ENCODE assay signal across 9 cellular contexts in genomic region chr2:112706947-112707346, GRCh38. TPM values are rescaled to one million over a fixed set of nuclear protein-coding genes. Genes with fewer than 3 reads are reported as not detected.
DNase-seq lines count a peak whose midpoint lies in the region; ATAC-seq, FAIRE-seq and TF ChIP-seq lines count a peak whose summit lies in the region.
"Not testable (repeated sequence)": the region's sequence is repeated elsewhere in the genome, so short reads cannot be mapped to it uniquely, and the experiment has no call there.
"Had no signal": no experiment of that assay in that cellular context is flagged by ENCODE, and none has a peak within 500 bp of the region (broad histone marks: within the 10 kb centered on the region; RNA-seq: fewer than 3 reads in every experiment).

No MANE protein-coding gene starts in this region.

- not testable (repeated sequence) for H3K4me3 ChIP-seq in OCI-LY3 (ENCODE audit: low read length); K562

- H3K27me3 Mint-ChIP-seq in HFFc6 (ENCODE audit: insufficient read depth); activated CD4-positive, alpha-beta T cell treated with anti-CD3 and anti-CD28 coated beads, Interleukin-2, amount 10 ng/mL, durations not matched to agents 24 days and 14 days; natural killer cell (ENCODE audit: low read depth in 2 of 2): not testable (repeated sequence)

- H3K9ac ChIP-seq in OCI-LY3 (ENCODE audit: low read length) (peak overlapping the region; percentile 83; the same call in 1 of the 2 replicates), K562 (ENCODE audit: insufficient read depth in 1 of 2, low read depth in 2 of 2, low read length in 2 of 2) (peak overlapping the region in 1 of 2 experiments; percentile 37; a peak in 1 of 4 replicates)

- peak overlapping the region; percentile 77 for H3K4me2 ChIP-seq in OCI-LY3 (ENCODE audit: low read length)
- peak overlapping the region; percentile 61 for H3K4me2 ChIP-seq in K562 (ENCODE audit: insufficient read depth, low read length)

- not testable (repeated sequence) for TF ChIP-seq RAD21 in K562 (CRISPR knock-in tag; conservative IDR thresholded peaks at IDR 0.05 in 1 of 2, IDR thresholded peaks at IDR 0.05 in 1 of 2)

- POLR2A ChIA-PET in K562 (lab: Yijun Ruan, JAX): interaction anchor here (0.6 to 2.9 kb wide), 10 partner anchors 12 to 223 kb away, joined by 3 to 19 read pairs (median 6); no protein-coding TSS in a partner anchor

- not testable (repeated sequence) for H3K36me3 Mint-ChIP-seq in HFFc6 (ENCODE audit: low read depth); activated CD4-positive, alpha-beta T cell treated with anti-CD3 and anti-CD28 coated beads, Interleukin-2, amount 10 ng/mL, durations not matched to agents 24 days and 14 days (ENCODE audit: low read depth); natural killer cell

- intact Hi-C loops in activated CD4-positive, alpha-beta T cell treated with anti-CD3 and anti-CD28 coated beads, Interleukin-2, amount 10 ng/mL, durations not matched to agents 24 days and 14 days (cut with micrococcal nuclease): loop anchor here (1.0 to 2.0 kb wide), 2 partner anchors 15 to 76 kb away; no protein-coding TSS in a partner anchor
- intact Hi-C loops in K562 (cut with micrococcal nuclease): loop anchor here (5.0 kb wide), 1 partner anchor 60 kb away; the partner anchor contains the start of gene SLC20A1
- intact Hi-C loops in natural killer cell (cut with micrococcal nuclease): not testable (repeated sequence)

- not testable (repeated sequence) for TF ChIP-seq EP300 in K562 (IDR thresholded peaks at IDR 0.05; ENCODE audit: low read length)

- TF ChIP-seq POLR2A in K562 (conservative IDR thresholded peaks at IDR 0.05): not testable (repeated sequence)

- H4K20me1 ChIP-seq in OCI-LY3 (ENCODE audit: insufficient read depth, low read length); K562 (replicated peaks; ENCODE audit: control insufficient read depth, insufficient read depth, low read length): not testable (repeated sequence)

- DNase-seq in HFFc6; activated CD4-positive, alpha-beta T cell treated with anti-CD3 and anti-CD28 coated beads, Interleukin-2, amount 10 ng/mL, durations not matched to agents 24 days and 14 days; K562 (ENCODE audit: extremely low read depth in 1 of 4, low spot score in 3 of 4); natural killer cell: not testable (repeated sequence)
- peak; percentile 29 for DNase-seq in activated CD8-positive, alpha-beta memory T cell treated with anti-CD3 and anti-CD28 coated beads, Interleukin-2, amount 50 U/mL, for 48 hours
- peak; percentile 10 for DNase-seq in stimulated activated CD8-positive, alpha-beta memory T cell treated with anti-CD3 and anti-CD28 coated beads, Interleukin-4, amount 100 ng/mL, for 48 hours

- FAIRE-seq in K562 (lab: Jason Lieb, UNC): not testable (repeated sequence)

- H3K27ac ChIP-seq in OCI-LY3 (ENCODE audit: low read length): peak overlapping the region; percentile 97
- H3K27ac ChIP-seq in K562 (ENCODE audit: extremely low read depth, low read depth, low read length): peak overlapping the region; percentile 73

- not testable (repeated sequence) for H3K4me3 Mint-ChIP-seq in HFFc6
- H3K4me3 Mint-ChIP-seq in activated CD4-positive, alpha-beta T cell treated with anti-CD3 and anti-CD28 coated beads, Interleukin-2, amount 10 ng/mL, durations not matched to agents 24 days and 14 days: peak overlapping the region; percentile 18
- peak overlapping the region; percentile 42 for H3K4me3 Mint-ChIP-seq in natural killer cell

- H3K9me1 ChIP-seq in K562 (ENCODE audit: control insufficient read depth, insufficient read depth, low read length): not testable (repeated sequence)

- peak overlapping the region; percentile 79 for H3K27ac Mint-ChIP-seq in HFFc6
- H3K27ac Mint-ChIP-seq in activated CD4-positive, alpha-beta T cell treated with anti-CD3 and anti-CD28 coated beads, Interleukin-2, amount 10 ng/mL, durations not matched to agents 24 days and 14 days; natural killer cell: not testable (repeated sequence)

- CTCF ChIA-PET in K562 (lab: Yijun Ruan, JAX; ENCODE audit: low intra/inter-chr PET ratio): not testable (repeated sequence)

- TF ChIP-seq CTCF in HFFc6 (IDR thresholded peaks at IDR 0.05); OCI-LY3 (IDR thresholded peaks at IDR 0.05; ENCODE audit: low read depth, low read length); K562 (IDR thresholded peaks at IDR 0.05 in 2 of 3, conservative IDR thresholded peaks at IDR 0.05 in 1 of 3; ENCODE audit: insufficient read depth in 2 of 3, low read depth in 1 of 3, low read length in 3 of 3); natural killer cell (IDR thresholded peaks at IDR 0.05): not testable (repeated sequence)

- peaks cover 65% of the 10 kb centered on the region for H3K4me1 ChIP-seq in OCI-LY3 (ENCODE audit: low read length)
- peaks cover 32 to 54% of the 10 kb centered on the region in 2 experiments for H3K4me1 ChIP-seq in K562 (replicated peaks in 1 of 2; ENCODE audit: control insufficient read depth in 2 of 2, insufficient read depth in 2 of 2, low read length in 2 of 2)

- not testable (repeated sequence) for H2AFZ ChIP-seq in OCI-LY3 (ENCODE audit: low read depth, low read length)
- H2AFZ ChIP-seq in K562 (ENCODE audit: low read depth, low read length): peak overlapping the region; percentile 92

- ATAC-seq in K562: 0 out of 3 replicates have a peak, but pooled peaks have one; percentile 8
- ATAC-seq in natural killer cell: not testable (repeated sequence)

- H3K36me3 ChIP-seq in OCI-LY3 (replicated peaks; ENCODE audit: low read depth, low read length); K562 (ENCODE audit: control insufficient read depth, insufficient read depth, low read length): not testable (repeated sequence)

- in situ Hi-C loops in K562 (cut with MboI): not testable (repeated sequence)

- not testable (repeated sequence) for H3K79me2 ChIP-seq in OCI-LY3 (ENCODE audit: low read length); K562 (ENCODE audit: control insufficient read depth, insufficient read depth, low read length)

- 35% methylated on average over 9 of the region's 9 CpGs for WGBS in K562 (ENCODE audit: insufficient coverage, low coverage, missing lambda C conversion rate)

- not testable (repeated sequence) for BruUV-seq in K562 (replicated peaks; lab: Mats Ljungman, UMichigan)

- H3K4me1 Mint-ChIP-seq in HFFc6 (ENCODE audit: low read depth): peaks cover 36% of the 10 kb centered on the region
- H3K4me1 Mint-ChIP-seq in activated CD4-positive, alpha-beta T cell treated with anti-CD3 and anti-CD28 coated beads, Interleukin-2, amount 10 ng/mL, durations not matched to agents 24 days and 14 days: peaks cover 45% of the 10 kb centered on the region
- H3K4me1 Mint-ChIP-seq in natural killer cell: peaks cover 41 to 61% of the 10 kb centered on the region in 2 donors

- H3K27me3 ChIP-seq in OCI-LY3 (ENCODE audit: low read depth, low read length); K562 (ENCODE audit: control insufficient read depth in 2 of 2, insufficient read depth in 2 of 2, low read length in 2 of 2): not testable (repeated sequence)

- H3K9me3 ChIP-seq in OCI-LY3 (ENCODE audit: insufficient read depth, low read length); K562 (replicated peaks; ENCODE audit: control insufficient read depth, insufficient read depth, low read depth, low read length): not testable (repeated sequence)

- H3K9me3 Mint-ChIP-seq in HFFc6; activated CD4-positive, alpha-beta T cell treated with anti-CD3 and anti-CD28 coated beads, Interleukin-2, amount 10 ng/mL, durations not matched to agents 24 days and 14 days; natural killer cell: not testable (repeated sequence)

RNA-seq across cellular contexts. Expression of gene NT5DC4, which starts 13.9 kb away (rescaled TPM):
- total RNA-seq in HFFc6 (2021; fragmentation: NEBNext Ultra II Directional; extraction: Animal tissue kit (Norgen Biotek cat#: 25700)): not detected
- 0.24 TPM in 1 of 2 replicates, not detected in the other for total RNA-seq in activated CD4-positive, alpha-beta T cell treated with anti-CD3 and anti-CD28 coated beads, Interleukin-2, amount 10 ng/mL, durations not matched to agents 24 days and 14 days
- 26.6 and 60.2 TPM in 2 replicates for total RNA-seq in K562 (2011; cell fraction: chromatin; rRNA removed; ENCODE audit: low replicate concordance)
- 32.0 and 34.7 TPM in 2 replicates for total RNA-seq in K562 (2011; cell fraction: nucleolus; rRNA removed)
- 22.7 and 29.8 TPM in 2 replicates for total RNA-seq in K562 (2011; cell fraction: nucleoplasm; rRNA removed)
- 0.94 and 1.0 TPM in 2 replicates for total RNA-seq in K562 (2014; rRNA removed)
- total RNA-seq in K562 (2014; rRNA removed; fragmentation: Illumina TruSeq; extraction: Trizol): 0.44 and 2.3 TPM in 2 replicates
- 0.45 and 0.65 TPM in 2 replicates for total RNA-seq in K562 (2015; rRNA removed; fragmentation: Illumina TruSeq; extraction: Trizol)
- 4.7 and 6.8 TPM in 2 replicates for total RNA-seq in K562 (2021)
- polyA plus RNA-seq in K562 (2011; rRNA removed): 3.4 and 6.9 TPM in 2 replicates
- polyA plus RNA-seq in K562 (2011; cell fraction: cytosol; rRNA removed): 0.65 and 1.6 TPM in 2 replicates
- 39.8 and 97.5 TPM in 2 replicates for polyA plus RNA-seq in K562 (2011; cell fraction: nucleus; rRNA removed)
- 1.3 and 9.4 TPM in 2 replicates for polyA plus RNA-seq in K562 (2012)
- 0.56 and 1.8 TPM in 2 replicates for polyA plus RNA-seq in K562 (2014; fragmentation: Illumina TruSeq; extraction: Trizol)
- polyA plus RNA-seq in K562 (2014; fragmentation: Nextera tagmentation; extraction: Ambion mirVana): 1 to 10 TPM; 2.5 to 2.8 TPM
- polyA plus RNA-seq in K562 (2014; rRNA removed): 1.6 and 5.0 TPM in 2 replicates
- polyA minus RNA-seq in K562 (2011; rRNA and poly(A)+ RNA removed): 0.36 and 2.7 TPM in 2 replicates
- polyA minus RNA-seq in K562 (2011; cell fraction: cytosol; rRNA and poly(A)+ RNA removed): 8.7 TPM in 1 of 2 replicates, not detected in the other
- 6.9 and 15.8 TPM in 2 replicates for polyA minus RNA-seq in K562 (2011; cell fraction: nucleus; rRNA and poly(A)+ RNA removed)
- total RNA-seq in natural killer cell: 1 to 10 TPM in 1 of 3 donors, under 1 TPM in 1, not detected in 1; 0.45 to 2.0 TPM
- total RNA-seq: CD8-positive, alpha-beta T cell; H7 had no signal

RNA-seq across cellular contexts. Expression of gene CKAP2L, which starts 57.5 kb away (rescaled TPM):
- 10 to 100 TPM; 10.6 to 35.7 (median 30.2) TPM for total RNA-seq in HFFc6 (2021; fragmentation: NEBNext Ultra II Directional; extraction: Animal tissue kit (Norgen Biotek cat#: 25700))
- 17.8 and 17.9 TPM in 2 replicates for total RNA-seq in activated CD4-positive, alpha-beta T cell treated with anti-CD3 and anti-CD28 coated beads, Interleukin-2, amount 10 ng/mL, durations not matched to agents 24 days and 14 days
- 12.0 and 31.2 TPM in 2 replicates for total RNA-seq in K562 (2011; cell fraction: chromatin; rRNA removed; ENCODE audit: low replicate concordance)
- total RNA-seq in K562 (2011; cell fraction: nucleolus; rRNA removed): 9.5 and 10.3 TPM in 2 replicates
- 20.5 and 28.5 TPM in 2 replicates for total RNA-seq in K562 (2011; cell fraction: nucleoplasm; rRNA removed)
- 10.4 and 12.3 TPM in 2 replicates for total RNA-seq in K562 (2014; rRNA removed)
- total RNA-seq in K562 (2014; rRNA removed; fragmentation: Illumina TruSeq; extraction: Trizol): 14.2 and 16.9 TPM in 2 replicates
- 11.5 and 12.1 TPM in 2 replicates for total RNA-seq in K562 (2015; rRNA removed; fragmentation: Illumina TruSeq; extraction: Trizol)
- total RNA-seq in K562 (2021): 17.6 and 18.6 TPM in 2 replicates
- 15.8 and 18.5 TPM in 2 replicates for polyA plus RNA-seq in K562 (2011; rRNA removed)
- polyA plus RNA-seq in K562 (2011; cell fraction: cytosol; rRNA removed): 2.9 and 6.0 TPM in 2 replicates
- 7.2 and 9.8 TPM in 2 replicates for polyA plus RNA-seq in K562 (2011; cell fraction: nucleus; rRNA removed)
- 12.2 and 19.9 TPM in 2 replicates for polyA plus RNA-seq in K562 (2012)
- 20.3 and 21.9 TPM in 2 replicates for polyA plus RNA-seq in K562 (2014; fragmentation: Illumina TruSeq; extraction: Trizol)
- 10 to 100 TPM; 14.1 to 14.9 TPM for polyA plus RNA-seq in K562 (2014; fragmentation: Nextera tagmentation; extraction: Ambion mirVana)
- 10.9 and 13.2 TPM in 2 replicates for polyA plus RNA-seq in K562 (2014; rRNA removed)
- polyA minus RNA-seq in K562 (2011; rRNA and poly(A)+ RNA removed): 21.9 and 31.4 TPM in 2 replicates
- polyA minus RNA-seq in K562 (2011; cell fraction: cytosol; rRNA and poly(A)+ RNA removed): 4.9 and 6.4 TPM in 2 replicates
- 12.3 and 21.2 TPM in 2 replicates for polyA minus RNA-seq in K562 (2011; cell fraction: nucleus; rRNA and poly(A)+ RNA removed)
- 1 to 10 TPM; 1.2 to 3.4 (median 1.2) TPM for total RNA-seq in natural killer cell
